In genomic region chr10:88389456-88389855, GRCh38 we compare ENCODE assay signal across 1 cellular context.
TF ChIP-seq lines count a peak whose summit lies in the region.

No MANE protein-coding gene starts in this region.

TF ChIP-seq in HEK293, 187 proteins besides CTCF, POLR2A, EP300 and RAD21 (continued from another document):
- TF ChIP-seq ZNF274 (IDR thresholded peaks at IDR 0.05; ENCODE audit: low read length) (no peak), ZNF274 (tag by site-specific recombination; IDR thresholded peaks at IDR 0.05; ENCODE audit: borderline replicate concordance) (no peak)
